Comparison of ENCODE assay signal across 24 cellular contexts in genomic region chr14:55267816-55268215, GRCh38. TPM values are rescaled to one million over a fixed set of nuclear protein-coding genes. Genes with fewer than 3 reads are reported as not detected.
DNase-seq lines count a peak whose midpoint lies in the region; ATAC-seq and TF ChIP-seq lines count a peak whose summit lies in the region.
"Had no signal": no experiment of that assay in that cellular context is flagged by ENCODE, and none has a peak within 500 bp of the region (broad histone marks: within the 10 kb centered on the region; RNA-seq: fewer than 3 reads in every experiment).

No MANE protein-coding gene starts in this region.

- in situ Hi-C loops in Caki2 (cut with HindIII; ENCODE audit: low pct_unique_long_range_greater_than_20kb, low sequenced_read_pairs): no loop called here

- TF ChIP-seq POLR2A in testis (IDR thresholded peaks at IDR 0.05): no peak

- no peak overlapping the region for H3K27ac Mint-ChIP-seq in activated naive CD4-positive, alpha-beta T cell treated with anti-CD3 and anti-CD28 coated beads, Interleukin-2, amount 50 U/mL, for 72 hours
- H3K27ac Mint-ChIP-seq: activated B cell treated with CpG ODN at 0.5 μM for 24 hours; activated CD4-positive, alpha-beta memory T cell treated with anti-CD3 and anti-CD28 coated beads, Interleukin-2, amount 10 ng/mL, durations not matched to agents 7 days and 5 days had no signal

- no peak for ATAC-seq in HG03457 (IDR thresholded peaks at IDR 0.05; ENCODE audit: unreplicated experiment)
- no peak for ATAC-seq in activated naive CD4-positive, alpha-beta T cell treated with anti-CD3 and anti-CD28 coated beads, Interleukin-2, amount 50 U/mL, for 72 hours

- H3K4me1 ChIP-seq in SJSA1 (replicated peaks) (peaks cover 23% of the 10 kb centered on the region), testis (peaks cover 14% of the 10 kb centered on the region)

- peak overlapping the region; percentile 30 for H3K27ac ChIP-seq in SJSA1
- H3K27ac ChIP-seq in testis: peak overlapping the region; percentile 46 to 77

- no peak overlapping the region for H3K4me3 ChIP-seq in SJSA1
- H3K4me3 ChIP-seq in testis: no peak overlapping the region

- TF ChIP-seq CTCF in testis (IDR thresholded peaks at IDR 0.05): no peak

- intact Hi-C loops in testis (cut with DNase I; ENCODE audit: low total_unique reads): no loop called here

- H3K27me3 ChIP-seq in SJSA1 (replicated peaks) (no peaks in the 10 kb centered on the region), testis (no peaks in the 10 kb centered on the region)

- 38 to 44% methylated on average over 3 of the region's 3 CpGs for WGBS in testis, 2 donors

- DNase-seq in Caki2 (ENCODE audit: low read depth) (peak; percentile 21), SJSA1 (ENCODE audit: low read depth in 1 of 2, low spot score in 2 of 2) (peak; percentile 44 to 50), glomerular visceral epithelial cell (ENCODE audit: extremely low spot score) (peak; percentile 42), testis (peak; percentile 67), UCSD-AML1 (lab: John Stamatoyannopoulos, UW; ENCODE audit: unreplicated experiment) (no peak), RKO (ENCODE audit: low spot score) (no peak)
- no peak for DNase-seq in activated naive CD4-positive, alpha-beta T cell treated with anti-CD3 and anti-CD28 coated beads, Interleukin-2, amount 50 U/mL, for 72 hours (ENCODE audit: low spot score in 2 of 2)
- DNase-seq: activated B cell treated with CpG ODN at 0.5 μM for 24 hours; activated CD4-positive, alpha-beta memory T cell treated with anti-CD3 and anti-CD28 coated beads, Interleukin-2, amount 10 ng/mL, durations not matched to agents 7 days and 5 days; activated gamma-delta T cell; activated T-cell treated with anti-CD3 and anti-CD28 coated beads for 4 hours; DMS 273 treated with DMSO at 0.1 percent for 48 hours; HCEC 1CT; hippocampal formation; NCI-H1092; NCI-H1930; NCI-H226; NCI-H774; retina; stimulated activated CD4-positive, alpha-beta T cell treated with anti-CD3 and anti-CD28 coated beads, Interleukin-4, amount 100 ng/mL, for 24 hours; stimulated activated naive CD4-positive, alpha-beta T cell treated with Interleukin-2 at 50 U/mL for 16 hours; T-helper 9 cell; trophoblast cell had no signal

- H3K36me3 Mint-ChIP-seq in activated naive CD4-positive, alpha-beta T cell treated with anti-CD3 and anti-CD28 coated beads, Interleukin-2, amount 50 U/mL, for 72 hours: no peaks in the 10 kb centered on the region

- peaks cover 3% of the 10 kb centered on the region; the same call in 1 of the 2 replicates for H3K36me3 ChIP-seq in SJSA1
- no peaks in the 10 kb centered on the region for H3K36me3 ChIP-seq in testis (ENCODE audit: low read depth, missing control alignments)

- no peaks in the 10 kb centered on the region for H3K9me3 ChIP-seq in SJSA1 (replicated peaks)
- no peaks in the 10 kb centered on the region for H3K9me3 ChIP-seq in testis

- H3K9me3 Mint-ChIP-seq in activated naive CD4-positive, alpha-beta T cell treated with anti-CD3 and anti-CD28 coated beads, Interleukin-2, amount 50 U/mL, for 72 hours: no peaks in the 10 kb centered on the region
- H3K9me3 Mint-ChIP-seq: activated CD4-positive, alpha-beta memory T cell treated with anti-CD3 and anti-CD28 coated beads, Interleukin-2, amount 10 ng/mL, durations not matched to agents 7 days and 5 days had no signal

RNA-seq across cellular contexts. Expression of gene FBXO34, which starts 3.4 kb away (rescaled TPM):
- 17.9 and 20.3 TPM in 2 replicates for total RNA-seq in Caki2 (2014; rRNA removed; shearing (Covaris generic); ENCODE audit: low replicate concordance)
- total RNA-seq in SJSA1 (2014; rRNA removed; shearing (Covaris generic)): 15.9 and 16.5 TPM in 2 replicates
- total RNA-seq in testis: 10 to 100 TPM; 84.4 to 91.7 TPM
- polyA plus RNA-seq in testis (ENCODE audit: insufficient read depth, low read depth, low replicate concordance): 62.1 TPM
- total RNA-seq in activated naive CD4-positive, alpha-beta T cell treated with anti-CD3 and anti-CD28 coated beads, Interleukin-2, amount 50 U/mL, for 72 hours: 10 to 100 TPM; 26.7 to 27.5 TPM

Comparison
In these comparisons a context has a peak if more than half of its experiments do, and no peak if none do; other contexts are left out.
1. DNase-seq: peak in Caki2 (single experiment), SJSA1 (2 of 2), glomerular visceral epithelial cell (single experiment) and testis (single experiment); none in UCSD-AML1 (single experiment), RKO (single experiment) and activated naive CD4-positive, alpha-beta T cell treated with anti-CD3 and anti-CD28 coated beads, Interleukin-2, amount 50 U/mL, for 72 hours (0 of 2).